ENCODE assay signal across 10 cellular contexts in the genomic region with DNA sequence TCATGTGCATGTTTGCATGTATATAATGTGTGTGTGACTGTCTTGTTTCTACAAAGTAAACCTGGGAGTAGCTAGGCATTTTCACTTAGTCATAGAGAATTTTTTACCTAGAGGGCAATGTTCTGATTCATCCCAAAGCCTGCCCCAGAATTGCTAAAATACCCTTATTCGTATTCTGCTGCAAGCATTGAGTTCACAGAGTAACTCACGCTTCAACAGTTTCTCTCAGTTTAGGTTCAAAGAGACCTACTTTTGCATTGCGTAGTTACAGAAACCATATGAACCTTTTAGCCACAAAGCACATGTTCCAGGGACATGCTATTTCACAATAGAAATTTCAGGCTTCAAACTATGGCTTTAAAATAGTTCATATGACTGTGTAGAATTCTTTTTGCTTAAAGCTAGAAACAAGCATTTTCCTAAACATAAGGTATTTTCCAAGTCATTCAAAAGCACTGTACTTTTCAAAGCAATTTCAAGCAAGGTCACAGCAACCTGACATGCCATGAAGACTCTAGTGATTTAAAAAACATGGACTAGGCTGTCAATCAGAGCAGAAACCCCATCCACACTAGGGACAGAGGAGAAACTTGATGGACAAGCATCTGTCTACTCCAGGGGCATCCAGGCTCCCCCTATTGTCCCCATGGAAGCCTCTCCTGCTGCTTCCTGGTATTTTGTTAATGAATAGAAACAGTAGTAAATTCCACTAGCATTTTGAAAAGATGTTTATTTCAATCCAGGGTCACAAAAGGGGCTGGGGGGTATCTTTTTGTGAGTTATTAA.
DNase-seq lines count a peak whose midpoint lies in the region; ATAC-seq and TF ChIP-seq lines count a peak whose summit lies in the region.
"Had no signal": no experiment of that assay in that cellular context is flagged by ENCODE, and none has a peak within 500 bp of the region (broad histone marks: within the 10 kb centered on the region; RNA-seq: fewer than 3 reads in every experiment).

No MANE protein-coding gene starts in this region.

- in situ Hi-C loops in ACHN (cut with HindIII; ENCODE audit: low pct_ligation_motif_present, low pct_unique_long_range_greater_than_20kb, low sequenced_read_pairs), result no loop called here

- peak; percentile 89 for DNase-seq in ACHN
- peak; percentile 5 for DNase-seq in fibroblast of pulmonary artery (ENCODE audit: low read depth)
- DNase-seq in stimulated activated CD4-positive, alpha-beta T cell treated with anti-CD3 and anti-CD28 coated beads, Interleukin-1b, Interleukin-23, amount 100 ng/mL, for 48 hours, result no peak
- no peak for DNase-seq in activated T-cell treated with anti-CD3 and anti-CD28 coated beads for 4 hours
- DNase-seq in activated CD4-positive, CD25-positive, alpha-beta regulatory T cell (lab: John Stamatoyannopoulos, UW), result no peak
- DNase-seq in SIG-M5 treated with dmso at 0.1 percent for 504 hours (lab: John Stamatoyannopoulos, UW; ENCODE audit: unreplicated experiment), result no peak
- DNase-seq: stimulated activated CD4-positive, alpha-beta T cell treated with anti-CD3 and anti-CD28 coated beads, Interleukin-4, amount 100 ng/mL, for 1 hour had no signal

- peak overlapping the region; percentile 62 for H3K27ac ChIP-seq in HUES64 (ENCODE audit: low read depth, low read length)
- H3K27ac ChIP-seq: coronary artery had no signal

- TF ChIP-seq CTCF in fibroblast of pulmonary artery (IDR thresholded peaks at IDR 0.05; ENCODE audit: low read length, missing control alignments), result no peak

- H3K4me3 ChIP-seq in HUES64 (ENCODE audit: low read length) (no peak overlapping the region; the same call in 1 of the 2 replicates), fibroblast of pulmonary artery (replicated peaks; ENCODE audit: low read depth, low read length) (no peak overlapping the region)
- H3K4me3 ChIP-seq: coronary artery had no signal

- peak; percentile 85 for ATAC-seq in GM21529 (IDR thresholded peaks at IDR 0.05; ENCODE audit: unreplicated experiment)

- H3K36me3 ChIP-seq in HUES64 (ENCODE audit: insufficient read depth, low read length), result peaks cover 2% of the 10 kb centered on the region; the same call in 1 of the 2 replicates

- 0 out of 2 replicates have a peak overlapping the region, but pooled peaks have one; percentile 2 for H3K9ac ChIP-seq in HUES64 (ENCODE audit: low read depth, low read length)

- H3K9me3 ChIP-seq in HUES64 (ENCODE audit: insufficient read depth, low read depth, low read length), result peaks cover 14% of the 10 kb centered on the region; the same call in 1 of the 2 replicates

- H3K27me3 ChIP-seq in HUES64 (ENCODE audit: insufficient read depth, low read length), result no peaks in the 10 kb centered on the region

- 43% methylated on average over 3 of the region's 3 CpGs for WGBS in HUES64

- H3K4me1 ChIP-seq in HUES64 (ENCODE audit: insufficient read depth, low read length), result peaks cover 30% of the 10 kb centered on the region

Comparison
In these comparisons a context has a peak if more than half of its experiments do, and no peak if none do; other contexts are left out.
1. DNase-seq: peak in ACHN (single experiment) and fibroblast of pulmonary artery (single experiment); none in stimulated activated CD4-positive, alpha-beta T cell treated with anti-CD3 and anti-CD28 coated beads, Interleukin-1b, Interleukin-23, amount 100 ng/mL, for 48 hours (single experiment), activated T-cell treated with anti-CD3 and anti-CD28 coated beads for 4 hours (single experiment), activated CD4-positive, CD25-positive, alpha-beta regulatory T cell (0 of 4) and SIG-M5 treated with dmso at 0.1 percent for 504 hours (single experiment).